1 cellular context compared by ENCODE assay signal in genomic region chr9:99234618-99235017, GRCh38.
TF ChIP-seq lines count a peak whose summit lies in the region.

No MANE protein-coding gene starts in this region.

TF ChIP-seq in SK-N-SH, 30 proteins besides CTCF, POLR2A, EP300 and RAD21 (continued from another document):
- TF ChIP-seq GABPA (IDR thresholded peaks at IDR 0.05; ENCODE audit: low read depth): no peak
- no peak for TF ChIP-seq FOSL2 (IDR thresholded peaks at IDR 0.05; ENCODE audit: borderline replicate concordance, low read depth)
- no peak for TF ChIP-seq CHD2 (IDR thresholded peaks at IDR 0.05; ENCODE audit: low read length, partially characterized antibody)
- TF ChIP-seq ELF1 (IDR thresholded peaks at IDR 0.05): no peak
- no peak for TF ChIP-seq GATA2 (CRISPR knock-in tag; IDR thresholded peaks at IDR 0.05)
- TF ChIP-seq ZBTB33 (IDR thresholded peaks at IDR 0.05; ENCODE audit: borderline replicate concordance, low read depth): no peak
- no peak for TF ChIP-seq TCF12 (IDR thresholded peaks at IDR 0.05)
- no peak for TF ChIP-seq NRF1 (IDR thresholded peaks at IDR 0.05; ENCODE audit: low read depth, low read length)
- TF ChIP-seq REST (IDR thresholded peaks at IDR 0.05; ENCODE audit: low read depth, low read length): no peak
- TF ChIP-seq RCOR1 (IDR thresholded peaks at IDR 0.05; ENCODE audit: low read length): no peak
